ENCODE assay signal across 9 cellular contexts in the genomic region with DNA sequence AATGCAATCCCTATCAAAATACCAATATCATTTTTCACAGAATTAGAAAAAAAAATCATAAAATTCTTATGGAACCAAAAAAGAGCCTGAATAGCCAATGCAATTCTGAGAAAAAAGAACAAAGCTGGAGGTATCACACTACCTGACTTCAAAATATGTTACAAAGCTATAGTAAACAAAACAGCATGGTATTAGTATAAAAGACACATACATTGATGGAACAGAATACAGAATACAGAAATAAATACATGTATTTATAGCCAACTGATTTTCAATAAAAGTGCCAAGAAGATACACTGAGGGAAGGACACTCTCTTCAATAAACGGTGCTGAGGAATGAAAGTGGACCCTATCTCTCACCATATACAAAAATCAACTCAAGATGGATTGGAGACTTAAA.
"Had no signal": no experiment of that assay in that cellular context is flagged by ENCODE, and none has a peak within 500 bp of the region (broad histone marks: within the 10 kb centered on the region; RNA-seq: fewer than 3 reads in every experiment).

No MANE protein-coding gene starts in this region.

- FAIRE-seq: H54 had no signal

- H3K27ac Mint-ChIP-seq: H9 had no signal

- H3K4me3 ChIP-seq: GM23248 had no signal

- H3K27ac ChIP-seq: GM23248, HL-60, KMS-11 had no signal

- DNase-seq: GM23248, GOT3, H9, HCEC 1CT, IMR-90, KBM-7 had no signal

- H3K4me2 ChIP-seq: KMS-11 had no signal

- H3K4me3 Mint-ChIP-seq: H9 had no signal

- H3K9ac ChIP-seq: GM23248, KMS-11 had no signal

- H2AFZ ChIP-seq: GM23248 had no signal
